Comparison of ENCODE assay signal across 7 cellular contexts in genomic region chr1:212414328-212415106, GRCh38. TPM values are rescaled to one million over a fixed set of nuclear protein-coding genes. Genes with fewer than 3 reads are reported as not detected.
DNase-seq lines count a peak whose midpoint lies in the region; ATAC-seq and TF ChIP-seq lines count a peak whose summit lies in the region.

Gene PACC1 (minus strand): TSS chr1:212414886. CDS start chr1:212414757, 129 bp downstream.

- intact Hi-C loops in T-helper 2 cell treated with Interferon-gamma antibody and Interleukin-4, amounts not matched to agents 100 ng/mL and 5 ng/mL, for 36 hours (cut with micrococcal nuclease) = loop anchor here (1.0 to 10.0 kb wide), 5 partner anchors 18 to 840 kb away; partner anchors contain the start of genes DTL, INTS7, NENF and NSL1
- intact Hi-C loops in ascending aorta (cut with DNase I) = loop anchor here (1.0 to 2.0 kb wide), 2 partner anchors 18 to 38 kb away; partner anchors contain the start of gene NENF

- DNase-seq in NCI-H1694 (lab: John Stamatoyannopoulos, UW) = peak; percentile 45
- peak; percentile 79 to 95 for DNase-seq in ascending aorta (ENCODE audit: low spot score in 2 of 2)
- DNase-seq in hepatic stellate cell (ENCODE audit: low spot score) = peak; percentile 96
- peak; percentile 56 for DNase-seq in renal cortical epithelial cell (ENCODE audit: low read depth)

- no peaks in the 10 kb centered on the region for H3K27me3 ChIP-seq in ascending aorta

- peaks cover 0 to 7% of the 10 kb centered on the region in 2 donors for H3K4me1 ChIP-seq in ascending aorta

- peak in 1 of 3 experiments; percentile 4 for TF ChIP-seq CTCF in ascending aorta (IDR thresholded peaks at IDR 0.05)

- H3K4me3 ChIP-seq in ascending aorta = peak within 1 kb of the TSS; percentile 70 to 95

- H3K9me3 ChIP-seq in ascending aorta = no peaks in the 10 kb centered on the region

- peak within 1 kb of the TSS; percentile 10 to 28 for H3K27ac ChIP-seq in ascending aorta

- peak; percentile 98 for ATAC-seq in GM18499 (IDR thresholded peaks at IDR 0.05; ENCODE audit: insufficient read depth, unreplicated experiment)
- peak; percentile 97 for ATAC-seq in HG02884 (IDR thresholded peaks at IDR 0.05; ENCODE audit: unreplicated experiment)

- H3K36me3 ChIP-seq in ascending aorta = peaks cover 0 to 14% of the 10 kb centered on the region in 2 donors

RNA-seq across cellular contexts. Expression of gene PACC1, which starts in this region (rescaled TPM):
- total RNA-seq in T-helper 2 cell treated with Interferon-gamma antibody and Interleukin-4, amounts not matched to agents 100 ng/mL and 5 ng/mL, for 36 hours = 14.3 and 15.6 TPM in 2 replicates
- 0.85 TPM for total RNA-seq in ascending aorta
- 9.7 and 21.2 TPM in 2 replicates for total RNA-seq in renal cortical epithelial cell

Comparison
In these comparisons a context has a peak if more than half of its experiments do, and no peak if none do; other contexts are left out.
1. Peak in every context shown above with its lines: DNase-seq, ATAC-seq, H3K4me3 ChIP-seq and H3K27ac ChIP-seq.
2. Peak in DNase-seq, H3K4me3 ChIP-seq and H3K27ac ChIP-seq in ascending aorta; RNA of the gene not detected or under 1 TPM.
3. DNase-seq: peak in every context shown above with its lines; median percentile 96 in hepatic stellate cell; 87 in ascending aorta; 56 in renal cortical epithelial cell; 45 in NCI-H1694.